Comparison of ENCODE assay signal across 22 cellular contexts in genomic region chr21:38337793-38338192, GRCh38.
"Had no signal": no experiment of that assay in that cellular context is flagged by ENCODE, and none has a peak within 500 bp of the region (broad histone marks: within the 10 kb centered on the region; RNA-seq: fewer than 3 reads in every experiment).

No MANE protein-coding gene starts in this region.

- H3K36me3 ChIP-seq: lower lobe of right lung, neutrophil, right lobe of liver, suprapubic skin, transverse colon, upper lobe of right lung, vagina had no signal

- H3K9me3 ChIP-seq: lower lobe of right lung, neutrophil, right lobe of liver, suprapubic skin, transverse colon, upper lobe of right lung, vagina had no signal

- H2AFZ ChIP-seq: parathyroid adenoma had no signal

- H3K4me1 ChIP-seq: parathyroid adenoma, suprapubic skin, transverse colon, vagina had no signal

- H3K4me3 ChIP-seq: coronary artery, lower lobe of right lung, right lobe of liver, suprapubic skin, transverse colon, upper lobe of right lung, vagina had no signal

- H3K27ac ChIP-seq: coronary artery, lower lobe of right lung, neutrophil, parathyroid adenoma, right lobe of liver, suprapubic skin, transverse colon, upper lobe of right lung, vagina had no signal

- H3K27me3 ChIP-seq: neutrophil, right lobe of liver, suprapubic skin, transverse colon, upper lobe of right lung, vagina had no signal

- DNase-seq: dermis blood vessel endothelial cell; effector memory CD4-positive, alpha-beta T cell; kidney glomerular epithelial cell; left colon; left ventricle myocardium superior; lower lobe of right lung; small intestine; stimulated activated CD4-positive, alpha-beta T cell treated with anti-CD3 and anti-CD28 coated beads, Interleukin-15, amount 100 ng/mL, for 24 hours; stimulated activated CD4-positive, alpha-beta T cell treated with anti-CD3 and anti-CD28 coated beads, Interleukin-2, amount 100 ng/mL, for 48 hours; stimulated activated naive B cell treated with anti-CD40 and anti-IgM and Interleukin-4, amounts not matched to agents 10 μg/mL and 1 μg/mL and 100 μg/mL, for 72 hours; stimulated activated naive CD8-positive, alpha-beta T cell treated with anti-CD3 and anti-CD28 coated beads, Interleukin-15, amount 100 ng/mL, for 72 hours; transverse colon; upper lobe of right lung had no signal

- H3K9ac ChIP-seq: parathyroid adenoma had no signal

- ATAC-seq: left colon; left ventricle myocardium superior; lower lobe of right lung; natural killer cell treated with Interleukin-12 subunit alpha and Interleukin-12 subunit beta and Interleukin-15 and Interleukin-18, amount 100 ng/mL, for 72 hours; right lobe of liver; stimulated activated naive B cell treated with anti-CD40 and anti-IgM and Interleukin-4, amounts not matched to agents 10 μg/mL and 1 μg/mL and 100 μg/mL, for 72 hours; stimulated activated naive CD8-positive, alpha-beta T cell treated with anti-CD3 and anti-CD28 coated beads, Interleukin-15, amount 100 ng/mL, for 72 hours; upper lobe of right lung had no signal

- FAIRE-seq: endothelial cell of umbilical vein, frontal cortex, small intestine had no signal

- H3K79me2 ChIP-seq: parathyroid adenoma had no signal
